Comparison of ENCODE assay signal across 22 cellular contexts in the genomic region with DNA sequence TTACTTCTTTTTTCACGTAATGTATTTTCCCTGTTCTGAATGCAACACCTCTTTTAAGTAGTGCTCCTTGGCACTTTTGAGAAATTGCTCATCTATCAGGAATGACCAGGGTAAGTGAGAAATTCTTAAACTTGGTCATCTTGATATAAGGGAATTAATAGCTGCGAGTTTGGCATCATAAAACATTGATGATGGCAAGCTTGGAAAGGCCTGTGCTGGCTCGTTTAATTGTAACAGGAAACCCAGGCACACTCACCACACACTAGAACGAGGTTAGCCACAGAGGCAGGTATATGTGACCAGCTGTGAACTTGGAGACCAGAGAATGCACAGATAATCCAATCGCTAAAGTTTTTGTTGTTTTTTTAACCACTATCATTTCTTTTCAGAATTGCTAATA. TPM values are rescaled to one million over a fixed set of nuclear protein-coding genes. Genes with fewer than 3 reads are reported as not detected.
DNase-seq lines count a peak whose midpoint lies in the region; ATAC-seq and TF ChIP-seq lines count a peak whose summit lies in the region.
"Had no signal": no experiment of that assay in that cellular context is flagged by ENCODE, and none has a peak within 500 bp of the region (broad histone marks: within the 10 kb centered on the region; RNA-seq: fewer than 3 reads in every experiment).

No MANE protein-coding gene starts in this region.

- peaks cover 23% of the 10 kb centered on the region for H3K4me1 Mint-ChIP-seq in activated T-cell treated with anti-CD3 and anti-CD28 coated beads, Interleukin-2, amount 50 U/mL, for 24 hours (ENCODE audit: low read depth)
- H3K4me1 Mint-ChIP-seq in activated T-cell treated with anti-CD3 and anti-CD28 coated beads, Interleukin-2, amount 50 U/mL, for 72 hours (ENCODE audit: low read depth), result peaks cover 15% of the 10 kb centered on the region
- H3K4me1 Mint-ChIP-seq in central memory CD8-positive, alpha-beta T cell, result peaks cover 9% of the 10 kb centered on the region
- H3K4me1 Mint-ChIP-seq in natural killer cell treated with Interleukin-12 subunit alpha and Interleukin-12 subunit beta and Interleukin-15 and Interleukin-18, amount 100 ng/mL, for 72 hours (ENCODE audit: low read depth in 2 of 2), result peaks cover 0 to 6% of the 10 kb centered on the region in 2 donors

- H3K9me3 ChIP-seq in psoas muscle, result no peaks in the 10 kb centered on the region

- H3K36me3 Mint-ChIP-seq in activated T-cell treated with anti-CD3 and anti-CD28 coated beads, Interleukin-2, amount 50 U/mL, for 24 hours (ENCODE audit: low read depth), result peaks cover 97% of the 10 kb centered on the region
- H3K36me3 Mint-ChIP-seq in activated T-cell treated with anti-CD3 and anti-CD28 coated beads, Interleukin-2, amount 50 U/mL, for 72 hours (ENCODE audit: insufficient read depth in 2 of 2), result peaks cover 4 to 26% of the 10 kb centered on the region in 2 donors
- peaks cover 49% of the 10 kb centered on the region for H3K36me3 Mint-ChIP-seq in central memory CD8-positive, alpha-beta T cell (ENCODE audit: insufficient read depth)
- peaks cover 11% of the 10 kb centered on the region for H3K36me3 Mint-ChIP-seq in natural killer cell treated with Interleukin-12 subunit alpha and Interleukin-12 subunit beta and Interleukin-15 and Interleukin-18, amount 100 ng/mL, for 72 hours

- no peak for DNase-seq in activated T-cell treated with anti-CD3 and anti-CD28 coated beads, Interleukin-2, amount 50 U/mL, for 24 hours
- DNase-seq in activated T-cell treated with anti-CD3 and anti-CD28 coated beads, Interleukin-2, amount 50 U/mL, for 72 hours, result no peak
- DNase-seq in GM03348 (ENCODE audit: low spot score), result peak; percentile 34
- no peak for DNase-seq in central memory CD8-positive, alpha-beta T cell (ENCODE audit: low spot score in 2 of 2)
- DNase-seq in psoas muscle, result no peak
- DNase-seq in C1 segment of cervical spinal cord (lab: John Stamatoyannopoulos, UW), result no peak
- DNase-seq in activated CD4-positive, CD25-positive, alpha-beta regulatory T cell treated with anti-CD3 and anti-CD28 coated beads, Interleukin-2, amount 50 U/mL, for 72 hours, result no peak
- no peak for DNase-seq in natural killer cell treated with Interleukin-12 subunit alpha and Interleukin-12 subunit beta and Interleukin-15 and Interleukin-18, amount 100 ng/mL, for 72 hours (ENCODE audit: low spot score)
- DNase-seq: activated CD4-positive, alpha-beta T cell treated with anti-CD3 and anti-CD28 coated beads, Interleukin-2, amount 50 U/mL, for 4 hours; amniotic stem cell; KG1; NCI-H187; NCI-H524 treated with DMSO at 0.1 percent for 48 hours; PC-3; stimulated activated CD4-positive, alpha-beta T cell treated with anti-CD3 and anti-CD28 coated beads, Interleukin-1b, Interleukin-23, amount 100 ng/mL, for 48 hours had no signal

- peaks cover 0 to 26% of the 10 kb centered on the region in 2 donors for H3K36me3 ChIP-seq in psoas muscle (ENCODE audit: insufficient read depth in 1 of 2, low read depth in 1 of 2)

- peak overlapping the region; percentile 89 for H3K27ac ChIP-seq in psoas muscle
- H3K27ac ChIP-seq: HL-60, SK-N-MC had no signal

- H3K9me3 Mint-ChIP-seq in activated T-cell treated with anti-CD3 and anti-CD28 coated beads, Interleukin-2, amount 50 U/mL, for 24 hours, result no peaks in the 10 kb centered on the region
- no peaks in the 10 kb centered on the region for H3K9me3 Mint-ChIP-seq in activated T-cell treated with anti-CD3 and anti-CD28 coated beads, Interleukin-2, amount 50 U/mL, for 72 hours
- no peaks in the 10 kb centered on the region for H3K9me3 Mint-ChIP-seq in central memory CD8-positive, alpha-beta T cell
- H3K9me3 Mint-ChIP-seq in natural killer cell treated with Interleukin-12 subunit alpha and Interleukin-12 subunit beta and Interleukin-15 and Interleukin-18, amount 100 ng/mL, for 72 hours, result no peaks in the 10 kb centered on the region
- H3K9me3 Mint-ChIP-seq: neural crest cell had no signal

- H3K27me3 ChIP-seq in psoas muscle (ENCODE audit: insufficient read depth in 3 of 3, low read length in 2 of 3), result no peaks in the 10 kb centered on the region

- WGBS in psoas muscle, 3 donors, result 22 to 31% (median 24%) methylated on average over 5 of the region's 5 CpGs

- intact Hi-C loops in psoas muscle (cut with DNase I), result no loop called here

- no peak overlapping the region for H3K4me3 Mint-ChIP-seq in activated T-cell treated with anti-CD3 and anti-CD28 coated beads, Interleukin-2, amount 50 U/mL, for 24 hours
- H3K4me3 Mint-ChIP-seq in activated T-cell treated with anti-CD3 and anti-CD28 coated beads, Interleukin-2, amount 50 U/mL, for 72 hours, result no peak overlapping the region
- no peak overlapping the region for H3K4me3 Mint-ChIP-seq in central memory CD8-positive, alpha-beta T cell
- H3K4me3 Mint-ChIP-seq in natural killer cell treated with Interleukin-12 subunit alpha and Interleukin-12 subunit beta and Interleukin-15 and Interleukin-18, amount 100 ng/mL, for 72 hours, result no peak overlapping the region
- H3K4me3 Mint-ChIP-seq: neural crest cell had no signal

- H3K27ac Mint-ChIP-seq in activated T-cell treated with anti-CD3 and anti-CD28 coated beads, Interleukin-2, amount 50 U/mL, for 24 hours, result peak overlapping the region; percentile 37
- H3K27ac Mint-ChIP-seq in activated T-cell treated with anti-CD3 and anti-CD28 coated beads, Interleukin-2, amount 50 U/mL, for 72 hours, result no peak overlapping the region
- H3K27ac Mint-ChIP-seq in central memory CD8-positive, alpha-beta T cell (ENCODE audit: low read depth), result no peak overlapping the region
- no peak overlapping the region for H3K27ac Mint-ChIP-seq in natural killer cell treated with Interleukin-12 subunit alpha and Interleukin-12 subunit beta and Interleukin-15 and Interleukin-18, amount 100 ng/mL, for 72 hours

- no peaks in the 10 kb centered on the region for H3K27me3 Mint-ChIP-seq in activated T-cell treated with anti-CD3 and anti-CD28 coated beads, Interleukin-2, amount 50 U/mL, for 24 hours
- no peaks in the 10 kb centered on the region for H3K27me3 Mint-ChIP-seq in activated T-cell treated with anti-CD3 and anti-CD28 coated beads, Interleukin-2, amount 50 U/mL, for 72 hours (ENCODE audit: low read depth)
- H3K27me3 Mint-ChIP-seq in central memory CD8-positive, alpha-beta T cell, result no peaks in the 10 kb centered on the region
- no peaks in the 10 kb centered on the region for H3K27me3 Mint-ChIP-seq in natural killer cell treated with Interleukin-12 subunit alpha and Interleukin-12 subunit beta and Interleukin-15 and Interleukin-18, amount 100 ng/mL, for 72 hours

- TF ChIP-seq CTCF in psoas muscle (IDR thresholded peaks at IDR 0.05), result no peak

- peaks cover 74% of the 10 kb centered on the region for H3K4me1 ChIP-seq in psoas muscle

- no peak overlapping the region for H3K4me3 ChIP-seq in psoas muscle
- H3K4me3 ChIP-seq: SK-N-MC had no signal

- no peak for ATAC-seq in activated T-cell treated with anti-CD3 and anti-CD28 coated beads, Interleukin-2, amount 50 U/mL, for 72 hours (replicated peaks in 1 of 2)
- ATAC-seq in central memory CD8-positive, alpha-beta T cell (replicated peaks; ENCODE audit: extremely low read depth, poor library complexity, severe bottlenecking), result peak; percentile 55
- peak in 3 of 4 donors; percentile 20 to 50 (median 35) for ATAC-seq in psoas muscle
- no peak for ATAC-seq in natural killer cell treated with Interleukin-12 subunit alpha and Interleukin-12 subunit beta and Interleukin-15 and Interleukin-18, amount 100 ng/mL, for 72 hours
- ATAC-seq: PC-3 had no signal

RNA-seq across cellular contexts. Expression of a gene that starts 24.3 kb away (rescaled TPM):
- 100 to 1,000 TPM in 1 of 2 donors, 10 to 100 TPM in 1; 50.1 to 130 TPM for total RNA-seq in activated T-cell treated with anti-CD3 and anti-CD28 coated beads, Interleukin-2, amount 50 U/mL, for 72 hours
- 10 to 100 TPM; 14.2 to 25.5 (median 16.6) TPM for total RNA-seq in psoas muscle
- polyA plus RNA-seq in psoas muscle, result 10 to 100 TPM in 2 of 3 donors, 1 to 10 TPM in 1; 5.8 to 18.8 (median 15.6) TPM
- total RNA-seq in natural killer cell treated with Interleukin-12 subunit alpha and Interleukin-12 subunit beta and Interleukin-15 and Interleukin-18, amount 100 ng/mL, for 72 hours, result 100 to 1,000 TPM in 1 of 2 donors, 10 to 100 TPM in 1; 24.9 to 138 TPM

RNA-seq across cellular contexts. Expression of a gene that starts 49.3 kb away (rescaled TPM):
- not detected for total RNA-seq in activated T-cell treated with anti-CD3 and anti-CD28 coated beads, Interleukin-2, amount 50 U/mL, for 72 hours
- total RNA-seq in psoas muscle, result 1 to 10 TPM; 1.1 to 3.9 (median 2.1) TPM
- polyA plus RNA-seq in psoas muscle, result 10 to 100 TPM in 1 of 3 donors, 1 to 10 TPM in 1, under 1 TPM in 1; 0.93 to 11.7 (median 5.0) TPM
- not detected for total RNA-seq in natural killer cell treated with Interleukin-12 subunit alpha and Interleukin-12 subunit beta and Interleukin-15 and Interleukin-18, amount 100 ng/mL, for 72 hours
- total RNA-seq: H4, lung microvascular endothelial cell, neural crest cell, renal cortical epithelial cell, temporal lobe had no signal

Comparison
In these comparisons a context has a peak if more than half of its experiments do, and no peak if none do; other contexts are left out.
1. ATAC-seq: peak in central memory CD8-positive, alpha-beta T cell (single experiment) and psoas muscle (3 of 4); none in activated T-cell treated with anti-CD3 and anti-CD28 coated beads, Interleukin-2, amount 50 U/mL, for 72 hours (0 of 2) and natural killer cell treated with Interleukin-12 subunit alpha and Interleukin-12 subunit beta and Interleukin-15 and Interleukin-18, amount 100 ng/mL, for 72 hours (0 of 2).